In the genomic region with DNA sequence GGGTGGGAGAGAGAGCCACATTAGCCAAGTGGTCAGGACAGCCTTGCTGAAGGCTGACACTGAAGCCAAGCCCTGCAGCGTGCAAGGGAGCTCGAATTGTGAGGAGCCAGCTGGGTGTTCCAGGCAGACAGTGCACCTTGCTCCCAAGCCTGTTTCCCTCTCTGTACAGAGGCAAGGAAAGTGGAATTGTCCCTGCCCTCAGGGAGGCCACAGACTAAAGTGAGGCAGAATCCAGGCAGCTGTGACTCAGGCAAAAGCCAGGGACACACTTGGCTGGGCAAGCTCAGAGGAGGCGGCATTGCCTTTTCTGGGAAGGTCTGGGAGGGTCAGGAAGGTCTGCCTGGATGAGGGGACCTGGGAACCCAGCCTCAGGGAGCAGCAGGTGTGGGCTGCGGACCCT, we compare ENCODE assay signal across 24 cellular contexts. TPM values are rescaled to one million over a fixed set of nuclear protein-coding genes. Genes with fewer than 3 reads are reported as not detected.
"Had no signal": no experiment of that assay in that cellular context is flagged by ENCODE, and none has a peak within 500 bp of the region (broad histone marks: within the 10 kb centered on the region; RNA-seq: fewer than 3 reads in every experiment).

No MANE protein-coding gene starts in this region.

- DNase-seq: cortex of kidney; dorsolateral prefrontal cortex; effector CD8-positive, alpha-beta T cell; gastrocnemius medialis; left cardiac atrium; left ventricle myocardium superior; mesenchymal stem cell; naive B cell; nucleus accumbens; pancreas; stimulated activated CD4-positive, alpha-beta T cell treated with anti-CD3 and anti-CD28 coated beads, Interleukin-1b, Interleukin-23, amount 100 ng/mL, for 48 hours; stimulated activated CD4-positive, alpha-beta T cell treated with anti-CD3 and anti-CD28 coated beads, Interleukin-4, amount 100 ng/mL, for 24 hours; stimulated activated naive B cell treated with anti-CD40 and anti-IgM and Interleukin-4, amounts not matched to agents 10 μg/mL and 1 μg/mL and 100 μg/mL, for 72 hours; stimulated activated naive CD8-positive, alpha-beta T cell treated with anti-CD3 and anti-CD28 coated beads, Interleukin-15, amount 100 ng/mL, for 72 hours; testis; upper lobe of right lung had no signal

- ATAC-seq: gastrocnemius medialis; left cardiac atrium; left ventricle myocardium superior; pancreas; stimulated activated naive B cell treated with anti-CD40 and anti-IgM and Interleukin-4, amounts not matched to agents 10 μg/mL and 1 μg/mL and 100 μg/mL, for 72 hours; stimulated activated naive CD8-positive, alpha-beta T cell treated with anti-CD3 and anti-CD28 coated beads, Interleukin-15, amount 100 ng/mL, for 72 hours had no signal

- H3K27ac Mint-ChIP-seq: naive B cell; progenitor cell of endocrine pancreas; stimulated activated naive B cell treated with anti-CD40 and anti-IgM and Interleukin-4, amounts not matched to agents 10 μg/mL and 1 μg/mL and 100 μg/mL, for 72 hours; stimulated activated naive CD8-positive, alpha-beta T cell treated with anti-CD3 and anti-CD28 coated beads, Interleukin-15, amount 100 ng/mL, for 72 hours had no signal

- H3K36me3 Mint-ChIP-seq: naive B cell; stimulated activated naive B cell treated with anti-CD40 and anti-IgM and Interleukin-4, amounts not matched to agents 10 μg/mL and 1 μg/mL and 100 μg/mL, for 72 hours had no signal

- H3K4me1 ChIP-seq: esophagus muscularis mucosa, gastrocnemius medialis, pancreas, right lobe of liver, testis, tibial nerve, upper lobe of right lung, vagina had no signal

- H3K9me3 ChIP-seq: esophagus muscularis mucosa, gastrocnemius medialis, pancreas, right lobe of liver, testis, tibial nerve, upper lobe of right lung, vagina had no signal

- H3K4me3 Mint-ChIP-seq: naive B cell; neural crest cell; stimulated activated naive B cell treated with anti-CD40 and anti-IgM and Interleukin-4, amounts not matched to agents 10 μg/mL and 1 μg/mL and 100 μg/mL, for 72 hours; stimulated activated naive CD8-positive, alpha-beta T cell treated with anti-CD3 and anti-CD28 coated beads, Interleukin-15, amount 100 ng/mL, for 72 hours had no signal

- H3K36me3 ChIP-seq: esophagus muscularis mucosa, gastrocnemius medialis, pancreas, right lobe of liver, tibial nerve, upper lobe of right lung, vagina had no signal

- H3K4me1 Mint-ChIP-seq: neural crest cell; stimulated activated naive B cell treated with anti-CD40 and anti-IgM and Interleukin-4, amounts not matched to agents 10 μg/mL and 1 μg/mL and 100 μg/mL, for 72 hours; stimulated activated naive CD8-positive, alpha-beta T cell treated with anti-CD3 and anti-CD28 coated beads, Interleukin-15, amount 100 ng/mL, for 72 hours had no signal

- H3K4me3 ChIP-seq: dorsolateral prefrontal cortex, esophagus muscularis mucosa, gastrocnemius medialis, lung, pancreas, right lobe of liver, testis, tibial nerve, upper lobe of right lung, vagina had no signal

- H3K27ac ChIP-seq: dorsolateral prefrontal cortex, esophagus muscularis mucosa, gastrocnemius medialis, pancreas, right lobe of liver, testis, tibial nerve, upper lobe of right lung, vagina had no signal

- H3K9me3 Mint-ChIP-seq: naive B cell; neural crest cell; stimulated activated naive B cell treated with anti-CD40 and anti-IgM and Interleukin-4, amounts not matched to agents 10 μg/mL and 1 μg/mL and 100 μg/mL, for 72 hours; stimulated activated naive CD8-positive, alpha-beta T cell treated with anti-CD3 and anti-CD28 coated beads, Interleukin-15, amount 100 ng/mL, for 72 hours had no signal

- H3K27me3 ChIP-seq: right lobe of liver, testis, vagina had no signal

RNA-seq across cellular contexts. Expression of a gene that starts 50.2 kb away (rescaled TPM):
- total RNA-seq: fibroblast of villous mesenchyme, right lobe of liver, vagina had no signal
